13 cellular contexts compared by ENCODE assay signal in the genomic region with DNA sequence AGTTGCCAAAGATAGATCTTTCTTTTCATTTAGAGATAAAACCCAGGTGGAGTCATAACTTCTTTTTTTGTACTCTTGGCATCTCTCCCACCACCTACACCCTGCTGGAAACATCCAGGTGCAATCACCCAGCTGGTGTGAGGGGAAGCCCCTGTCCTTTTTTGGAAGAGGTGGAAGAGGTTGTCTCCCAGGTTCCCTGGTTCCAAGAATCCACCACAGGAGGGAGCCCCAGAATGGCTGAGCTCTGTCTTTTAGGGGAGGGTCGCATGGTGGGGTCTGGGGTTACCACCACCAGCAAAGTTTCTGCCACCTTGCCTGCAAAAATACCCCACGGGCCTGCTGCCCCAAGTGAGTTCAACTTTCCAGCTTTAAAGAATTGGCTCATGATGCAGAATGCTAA. TPM values are rescaled to one million over a fixed set of nuclear protein-coding genes. Genes with fewer than 3 reads are reported as not detected.
DNase-seq lines count a peak whose midpoint lies in the region; ATAC-seq and TF ChIP-seq lines count a peak whose summit lies in the region.
"Had no signal": no experiment of that assay in that cellular context is flagged by ENCODE, and none has a peak within 500 bp of the region (broad histone marks: within the 10 kb centered on the region; RNA-seq: fewer than 3 reads in every experiment).

No MANE protein-coding gene starts in this region.

- H3K9me3 ChIP-seq in HCT116 (ENCODE audit: control insufficient read depth in 1 of 2, insufficient read depth in 1 of 2, low read depth in 1 of 2, low read length in 2 of 2) (no peaks in the 10 kb centered on the region), neural progenitor cell (ENCODE audit: low read depth) (no peaks in the 10 kb centered on the region)
- H3K9me3 ChIP-seq: ovary had no signal

- H3K4me3 Mint-ChIP-seq in endothelial cell (ENCODE audit: unreplicated experiment) (no peak overlapping the region), neural progenitor cell (no peak overlapping the region)
- H3K4me3 Mint-ChIP-seq in activated CD4-positive, alpha-beta T cell treated with anti-CD3 and anti-CD28 coated beads, Interleukin-2, amount 10 ng/mL, durations not matched to agents 24 days and 14 days: no peak overlapping the region
- H3K4me3 Mint-ChIP-seq in activated T-helper 1 cell treated with anti-CD3 and anti-CD28 coated beads, Interleukin-12 subunit alpha, Interleukin-12 subunit beta, Interleukin-2, Interleukin-4 antibody, amounts not matched to agents 30 ng/mL and 10 ng/mL and 1 ng/mL, durations not matched to agents 14 hours and 24 hours and 36 hours: no peak overlapping the region
- H3K4me3 Mint-ChIP-seq: CD8-positive, alpha-beta memory T cell; T-cell had no signal

- RAD21 ChIA-PET in HCT116 (lab: Charles Lee; ENCODE audit: low non-redundant PET in 1 of 2, low total read pairs in 2 of 2, uncharacterized antibody in 2 of 2, unreplicated experiment in 2 of 2): no interaction called here

- peak; percentile 40 for TF ChIP-seq RAD21 in HCT116 (IDR thresholded peaks at IDR 0.05; ENCODE audit: low read depth)

- BruUV-seq in HCT116 (replicated peaks; lab: Mats Ljungman, UMichigan): no TSS peak

- CTCF ChIA-PET in HCT116 (lab: Charles Lee): no interaction called here

- POLR2A ChIA-PET in HCT116 (lab: Charles Lee): no interaction called here

- no peak overlapping the region for H3K9ac ChIP-seq in HCT116 (ENCODE audit: low read length)
- no peak overlapping the region for H3K9ac ChIP-seq in neural progenitor cell

- intact Hi-C loops in HCT116 (cut with micrococcal nuclease): no loop called here
- intact Hi-C loops in activated CD4-positive, alpha-beta T cell treated with anti-CD3 and anti-CD28 coated beads, Interleukin-2, amount 10 ng/mL, durations not matched to agents 24 days and 14 days (cut with micrococcal nuclease): no loop called here
- intact Hi-C loops in activated T-helper 1 cell treated with anti-CD3 and anti-CD28 coated beads, Interleukin-12 subunit alpha, Interleukin-12 subunit beta, Interleukin-2, Interleukin-4 antibody, amounts not matched to agents 30 ng/mL and 10 ng/mL and 1 ng/mL, durations not matched to agents 14 hours and 24 hours and 36 hours (cut with micrococcal nuclease): no loop called here

- H3K9me3 Mint-ChIP-seq in endothelial cell (ENCODE audit: unreplicated experiment) (no peaks in the 10 kb centered on the region), neural progenitor cell (no peaks in the 10 kb centered on the region)
- no peaks in the 10 kb centered on the region for H3K9me3 Mint-ChIP-seq in activated CD4-positive, alpha-beta T cell treated with anti-CD3 and anti-CD28 coated beads, Interleukin-2, amount 10 ng/mL, durations not matched to agents 24 days and 14 days
- H3K9me3 Mint-ChIP-seq in activated T-helper 1 cell treated with anti-CD3 and anti-CD28 coated beads, Interleukin-12 subunit alpha, Interleukin-12 subunit beta, Interleukin-2, Interleukin-4 antibody, amounts not matched to agents 30 ng/mL and 10 ng/mL and 1 ng/mL, durations not matched to agents 14 hours and 24 hours and 36 hours: no peaks in the 10 kb centered on the region
- H3K9me3 Mint-ChIP-seq: T-cell had no signal

- peaks cover 7% of the 10 kb centered on the region for H3K27me3 Mint-ChIP-seq in endothelial cell (ENCODE audit: unreplicated experiment)
- peaks cover 9% of the 10 kb centered on the region for H3K27me3 Mint-ChIP-seq in neural progenitor cell (ENCODE audit: insufficient read depth, low read depth)
- H3K27me3 Mint-ChIP-seq in activated CD4-positive, alpha-beta T cell treated with anti-CD3 and anti-CD28 coated beads, Interleukin-2, amount 10 ng/mL, durations not matched to agents 24 days and 14 days: peaks cover 7% of the 10 kb centered on the region
- H3K27me3 Mint-ChIP-seq in activated T-helper 1 cell treated with anti-CD3 and anti-CD28 coated beads, Interleukin-12 subunit alpha, Interleukin-12 subunit beta, Interleukin-2, Interleukin-4 antibody, amounts not matched to agents 30 ng/mL and 10 ng/mL and 1 ng/mL, durations not matched to agents 14 hours and 24 hours and 36 hours (ENCODE audit: insufficient read depth): no peaks in the 10 kb centered on the region

- no peak for DNase-seq in HCT116 (ENCODE audit: low read depth, low spot score)
- DNase-seq in NCI-H2196 treated with DMSO at 0.1 percent for 48 hours (lab: John Stamatoyannopoulos, UW; ENCODE audit: unreplicated experiment): peak; percentile 6
- no peak for DNase-seq in endothelial cell (ENCODE audit: low spot score)
- peak; percentile 50 for DNase-seq in neural progenitor cell (ENCODE audit: low spot score)
- no peak for DNase-seq in activated CD4-positive, alpha-beta T cell treated with anti-CD3 and anti-CD28 coated beads, Interleukin-2, amount 10 ng/mL, durations not matched to agents 24 days and 14 days
- DNase-seq in activated T-helper 1 cell treated with anti-CD3 and anti-CD28 coated beads, Interleukin-12 subunit alpha, Interleukin-12 subunit beta, Interleukin-2, Interleukin-4 antibody, amounts not matched to agents 30 ng/mL and 10 ng/mL and 1 ng/mL, durations not matched to agents 14 hours and 24 hours and 36 hours (ENCODE audit: low spot score): no peak
- DNase-seq: activated gamma-delta T cell; CD8-positive, alpha-beta memory T cell; foreskin melanocyte; ovary; T-cell had no signal

- H3F3A ChIP-seq in neural progenitor cell (ENCODE audit: low read depth): no peaks in the 10 kb centered on the region

- H3K4me2 ChIP-seq in HCT116 (ENCODE audit: low read length): no peak overlapping the region
- H3K4me2 ChIP-seq in neural progenitor cell: peak overlapping the region; percentile 45

- TF ChIP-seq CTCF in HCT116 (IDR thresholded peaks at IDR 0.05 in 2 of 3, conservative IDR thresholded peaks at IDR 0.05 in 1 of 3; ENCODE audit: borderline replicate concordance in 1 of 3, insufficient read depth in 1 of 3, low read depth in 2 of 3, low read length in 2 of 3) (peak in 2 of 3 experiments; percentile 40 to 43; a peak in 4 of 6 replicates), endothelial cell (IDR thresholded peaks at IDR 0.05; ENCODE audit: unreplicated experiment) (peak; percentile 28), neural progenitor cell (IDR thresholded peaks at IDR 0.05) (peak; percentile 62)

- no peak for TF ChIP-seq POLR2A in HCT116 (IDR thresholded peaks at IDR 0.05; ENCODE audit: borderline replicate concordance, extremely low read depth, insufficient read depth, insufficient read length)

- H3K27ac ChIP-seq in HCT116 (ENCODE audit: low read depth, low read length) (no peak overlapping the region), neural progenitor cell (no peak overlapping the region)

- H3K36me3 ChIP-seq in HCT116 (ENCODE audit: control insufficient read depth in 1 of 2, insufficient read depth in 2 of 2, low read length in 2 of 2) (no peaks in the 10 kb centered on the region), neural progenitor cell (no peaks in the 10 kb centered on the region)
- H3K36me3 ChIP-seq: ovary had no signal

- H3K27me3 ChIP-seq in HCT116 (ENCODE audit: insufficient read depth, low read length) (peaks cover 7% of the 10 kb centered on the region; the same call in 1 of the 2 replicates), neural progenitor cell (no peaks in the 10 kb centered on the region)
- H3K27me3 ChIP-seq: ovary had no signal

- H3K4me1 Mint-ChIP-seq in endothelial cell (ENCODE audit: unreplicated experiment) (no peaks in the 10 kb centered on the region), neural progenitor cell (peaks cover 29% of the 10 kb centered on the region)
- H3K4me1 Mint-ChIP-seq in activated CD4-positive, alpha-beta T cell treated with anti-CD3 and anti-CD28 coated beads, Interleukin-2, amount 10 ng/mL, durations not matched to agents 24 days and 14 days: no peaks in the 10 kb centered on the region
- H3K4me1 Mint-ChIP-seq in activated T-helper 1 cell treated with anti-CD3 and anti-CD28 coated beads, Interleukin-12 subunit alpha, Interleukin-12 subunit beta, Interleukin-2, Interleukin-4 antibody, amounts not matched to agents 30 ng/mL and 10 ng/mL and 1 ng/mL, durations not matched to agents 14 hours and 24 hours and 36 hours (ENCODE audit: low read depth): no peaks in the 10 kb centered on the region
- H3K4me1 Mint-ChIP-seq: CD8-positive, alpha-beta memory T cell; T-cell had no signal

- no peaks in the 10 kb centered on the region for H3K36me3 Mint-ChIP-seq in endothelial cell (ENCODE audit: low read depth, unreplicated experiment)
- no peaks in the 10 kb centered on the region for H3K36me3 Mint-ChIP-seq in neural progenitor cell
- H3K36me3 Mint-ChIP-seq in activated CD4-positive, alpha-beta T cell treated with anti-CD3 and anti-CD28 coated beads, Interleukin-2, amount 10 ng/mL, durations not matched to agents 24 days and 14 days (ENCODE audit: low read depth): no peaks in the 10 kb centered on the region
- no peaks in the 10 kb centered on the region for H3K36me3 Mint-ChIP-seq in activated T-helper 1 cell treated with anti-CD3 and anti-CD28 coated beads, Interleukin-12 subunit alpha, Interleukin-12 subunit beta, Interleukin-2, Interleukin-4 antibody, amounts not matched to agents 30 ng/mL and 10 ng/mL and 1 ng/mL, durations not matched to agents 14 hours and 24 hours and 36 hours (ENCODE audit: low read depth)
- H3K36me3 Mint-ChIP-seq: T-cell had no signal

- ATAC-seq in HCT116 (no peak), HG02763 (IDR thresholded peaks at IDR 0.05; ENCODE audit: unreplicated experiment) (no peak)
- ATAC-seq: T-cell had no signal

- no peaks in the 10 kb centered on the region for H4K20me1 ChIP-seq in HCT116 (ENCODE audit: insufficient read depth)
- no peaks in the 10 kb centered on the region for H4K20me1 ChIP-seq in neural progenitor cell (ENCODE audit: low read depth)

- no peaks in the 10 kb centered on the region for H3K9me2 ChIP-seq in HCT116 (ENCODE audit: insufficient read depth)

- H3K79me2 ChIP-seq in HCT116 (ENCODE audit: insufficient read depth, low read length) (no peaks in the 10 kb centered on the region), neural progenitor cell (ENCODE audit: low read depth) (no peaks in the 10 kb centered on the region)

- H3K4me1 ChIP-seq in HCT116 (ENCODE audit: control insufficient read depth in 1 of 2, insufficient read depth in 2 of 2, low read length in 2 of 2) (no peaks in the 10 kb centered on the region), neural progenitor cell (peaks cover 23% of the 10 kb centered on the region)

- no peak overlapping the region for H3K27ac Mint-ChIP-seq in endothelial cell (ENCODE audit: unreplicated experiment)
- H3K27ac Mint-ChIP-seq in neural progenitor cell: no peak overlapping the region
- H3K27ac Mint-ChIP-seq in activated CD4-positive, alpha-beta T cell treated with anti-CD3 and anti-CD28 coated beads, Interleukin-2, amount 10 ng/mL, durations not matched to agents 24 days and 14 days: no peak overlapping the region
- H3K27ac Mint-ChIP-seq in activated T-helper 1 cell treated with anti-CD3 and anti-CD28 coated beads, Interleukin-12 subunit alpha, Interleukin-12 subunit beta, Interleukin-2, Interleukin-4 antibody, amounts not matched to agents 30 ng/mL and 10 ng/mL and 1 ng/mL, durations not matched to agents 14 hours and 24 hours and 36 hours: no peak overlapping the region
- H3K27ac Mint-ChIP-seq: T-cell had no signal

- H3K4me3 ChIP-seq in HCT116 (replicated peaks in 1 of 2; ENCODE audit: low read depth in 1 of 2, low read length in 2 of 2) (no peak overlapping the region), neural progenitor cell (no peak overlapping the region)
- H3K4me3 ChIP-seq: ovary had no signal

- no peak overlapping the region for H2AFZ ChIP-seq in HCT116 (ENCODE audit: low read depth, low read length, poor library complexity, severe bottlenecking)
- H2AFZ ChIP-seq in neural progenitor cell (replicated peaks): peak overlapping the region; percentile 10

RNA-seq across cellular contexts. Expression of gene SMOC2, which starts 10.8 kb away (rescaled TPM):
- total RNA-seq in HCT116 (2021; ENCODE audit: unreplicated experiment): 0.42 TPM
- not detected in 2 replicates for polyA plus RNA-seq in HCT116 (2012)
- total RNA-seq in endothelial cell (ENCODE audit: unreplicated experiment): not detected
- 0.74 and 0.75 TPM in 2 replicates for total RNA-seq in neural progenitor cell (ENCODE audit: low replicate concordance)
- total RNA-seq in activated CD4-positive, alpha-beta T cell treated with anti-CD3 and anti-CD28 coated beads, Interleukin-2, amount 10 ng/mL, durations not matched to agents 24 days and 14 days: not detected in 2 replicates
- not detected in 2 replicates for total RNA-seq in activated T-helper 1 cell treated with anti-CD3 and anti-CD28 coated beads, Interleukin-12 subunit alpha, Interleukin-12 subunit beta, Interleukin-2, Interleukin-4 antibody, amounts not matched to agents 30 ng/mL and 10 ng/mL and 1 ng/mL, durations not matched to agents 14 hours and 24 hours and 36 hours
- total RNA-seq: CD8-positive, alpha-beta memory T cell; LHCN-M2 had no signal
- polyA plus RNA-seq: CD8-positive, alpha-beta memory T cell had no signal

Comparison
In these comparisons a context has a peak if more than half of its experiments do, and no peak if none do; other contexts are left out.
1. DNase-seq: peak in NCI-H2196 treated with DMSO at 0.1 percent for 48 hours (single experiment) and neural progenitor cell (single experiment); none in HCT116 (single experiment), endothelial cell (single experiment), activated CD4-positive, alpha-beta T cell treated with anti-CD3 and anti-CD28 coated beads, Interleukin-2, amount 10 ng/mL, durations not matched to agents 24 days and 14 days (single experiment) and activated T-helper 1 cell treated with anti-CD3 and anti-CD28 coated beads, Interleukin-12 subunit alpha, Interleukin-12 subunit beta, Interleukin-2, Interleukin-4 antibody, amounts not matched to agents 30 ng/mL and 10 ng/mL and 1 ng/mL, durations not matched to agents 14 hours and 24 hours and 36 hours (single experiment).
2. Peak in every context shown above with its lines, with median percentiles within 50 percentile points of each other: CTCF ChIP-seq.